18 cellular contexts compared by ENCODE assay signal in genomic region chr6:140623498-140623897, GRCh38.
DNase-seq lines count a peak whose midpoint lies in the region; ATAC-seq and TF ChIP-seq lines count a peak whose summit lies in the region.
"Had no signal": no experiment of that assay in that cellular context is flagged by ENCODE, and none has a peak within 500 bp of the region (broad histone marks: within the 10 kb centered on the region; RNA-seq: fewer than 3 reads in every experiment).

No MANE protein-coding gene starts in this region.

- no peaks in the 10 kb centered on the region for H4K20me1 ChIP-seq in hepatocyte (ENCODE audit: insufficient read depth, poor library complexity, severe bottlenecking)

- H3K4me1 Mint-ChIP-seq in Calu3 (ENCODE audit: low read depth, unreplicated experiment): no peaks in the 10 kb centered on the region
- H3K4me1 Mint-ChIP-seq: endodermal cell, WTC11 had no signal

- intact Hi-C loops in Calu3 (cut with micrococcal nuclease; ENCODE audit: unreplicated experiment): no loop called here

- BruUV-seq in Calu3 (replicated peaks; lab: Mats Ljungman, UMichigan): no TSS peak

- no peak for ATAC-seq in activated CD4-positive, CD25-positive, alpha-beta regulatory T cell treated with anti-CD3 and anti-CD28 coated beads, Interleukin-2, amount 50 U/mL, for 24 hours
- ATAC-seq: WTC11 had no signal

- DNase-seq in Calu3: no peak
- peak; percentile 2 for DNase-seq in MG63
- peak; percentile 50 for DNase-seq in brain microvascular endothelial cell
- peak; percentile 54 for DNase-seq in kidney tubule cell (ENCODE audit: low spot score)
- DNase-seq in mucosa of gallbladder (ENCODE audit: low spot score): no peak
- no peak for DNase-seq in H7
- DNase-seq in hepatocyte (ENCODE audit: low spot score): no peak
- DNase-seq: activated T-cell treated with anti-CD3 and anti-CD28 coated beads, Interleukin-2, amount 50 U/mL, for 1 hour; aorta; endodermal cell; NCI-H69; posterior cingulate gyrus; SIG-M5; stimulated activated CD4-positive, alpha-beta T cell treated with anti-CD3 and anti-CD28 coated beads, Interleukin-4, amount 100 ng/mL, for 1 hour; stimulated activated naive CD4-positive, alpha-beta T cell had no signal

- H3K27me3 ChIP-seq in MG63 (no peaks in the 10 kb centered on the region), brain microvascular endothelial cell (replicated peaks) (no peaks in the 10 kb centered on the region), H7 (ENCODE audit: control insufficient read depth, insufficient read depth, low read length) (no peaks in the 10 kb centered on the region), hepatocyte (no peaks in the 10 kb centered on the region)

- in situ Hi-C loops in brain microvascular endothelial cell (cut with HindIII; ENCODE audit: low pct_ligation_motif_present, low sequenced_read_pairs): no loop called here

- TF ChIP-seq CTCF in Calu3 (IDR thresholded peaks at IDR 0.05; ENCODE audit: unreplicated experiment): no peak
- TF ChIP-seq CTCF in brain microvascular endothelial cell (IDR thresholded peaks at IDR 0.05; ENCODE audit: low read depth, low read length, missing control alignments): no peak
- TF ChIP-seq CTCF in hepatocyte (IDR thresholded peaks at IDR 0.05; ENCODE audit: poor library complexity): no peak

- H3K27me3 Mint-ChIP-seq in Calu3 (ENCODE audit: unreplicated experiment): no peaks in the 10 kb centered on the region

- no peaks in the 10 kb centered on the region for H3K36me3 Mint-ChIP-seq in Calu3 (ENCODE audit: insufficient read depth, unreplicated experiment)

- H3K9me2 ChIP-seq in hepatocyte (replicated peaks; ENCODE audit: insufficient read depth): no peaks in the 10 kb centered on the region

- WGBS in hepatocyte (ENCODE audit: low lambda C conversion rate, missing lambda C conversion rate): 78% methylated on average over 3 of the region's 3 CpGs

- peak overlapping the region; percentile 37 for H3K27ac ChIP-seq in brain microvascular endothelial cell
- no peak overlapping the region for H3K27ac ChIP-seq in hepatocyte
- H3K27ac ChIP-seq: HL-60 had no signal

- no peaks in the 10 kb centered on the region for H3K79me2 ChIP-seq in hepatocyte

- peaks cover 11% of the 10 kb centered on the region for H3K9me3 Mint-ChIP-seq in Calu3 (ENCODE audit: low read depth, unreplicated experiment)

- no peaks in the 10 kb centered on the region for H3K36me3 ChIP-seq in MG63
- no peaks in the 10 kb centered on the region for H3K36me3 ChIP-seq in brain microvascular endothelial cell (replicated peaks)
- H3K36me3 ChIP-seq in H7 (replicated peaks; ENCODE audit: control insufficient read depth, insufficient read depth, low read length): no peaks in the 10 kb centered on the region
- no peaks in the 10 kb centered on the region for H3K36me3 ChIP-seq in hepatocyte (replicated peaks; ENCODE audit: insufficient read depth, low read depth)

- no peaks in the 10 kb centered on the region for H3K4me1 ChIP-seq in hepatocyte (ENCODE audit: insufficient read depth)

- no peak overlapping the region for H3K4me2 ChIP-seq in hepatocyte

- no peak overlapping the region for H2AFZ ChIP-seq in hepatocyte

- H3K27ac Mint-ChIP-seq in Calu3 (ENCODE audit: unreplicated experiment): peak overlapping the region; percentile 91
- H3K27ac Mint-ChIP-seq: endodermal cell, WTC11 had no signal

- no peak overlapping the region for H3K4me3 Mint-ChIP-seq in Calu3 (ENCODE audit: low read depth, unreplicated experiment)
- H3K4me3 Mint-ChIP-seq: endodermal cell, WTC11 had no signal

- H3K9me3 ChIP-seq in MG63: peaks cover 4% of the 10 kb centered on the region
- H3K9me3 ChIP-seq in hepatocyte (ENCODE audit: low read depth): no peaks in the 10 kb centered on the region

- CTCF ChIA-PET in Calu3 (lab: Charles Lee): interaction anchor here (0.6 kb wide), 1 partner anchor 162 kb away, joined by 11 read pairs; no protein-coding TSS in a partner anchor

- H3K4me3 ChIP-seq in MG63: no peak overlapping the region
- no peak overlapping the region for H3K4me3 ChIP-seq in brain microvascular endothelial cell (ENCODE audit: low read depth, low read length)
- H3K4me3 ChIP-seq in H7 (ENCODE audit: insufficient read depth, low read depth, low read length): no peak overlapping the region
- H3K4me3 ChIP-seq in hepatocyte: no peak overlapping the region

Comparison
In these comparisons a context has a peak if more than half of its experiments do, and no peak if none do; other contexts are left out.
1. DNase-seq: peak in MG63 (single experiment), brain microvascular endothelial cell (single experiment) and kidney tubule cell (single experiment); none in Calu3 (single experiment), mucosa of gallbladder (single experiment), H7 (single experiment) and hepatocyte (single experiment).